Comparison of ENCODE assay signal across 8 cellular contexts in the genomic region with DNA sequence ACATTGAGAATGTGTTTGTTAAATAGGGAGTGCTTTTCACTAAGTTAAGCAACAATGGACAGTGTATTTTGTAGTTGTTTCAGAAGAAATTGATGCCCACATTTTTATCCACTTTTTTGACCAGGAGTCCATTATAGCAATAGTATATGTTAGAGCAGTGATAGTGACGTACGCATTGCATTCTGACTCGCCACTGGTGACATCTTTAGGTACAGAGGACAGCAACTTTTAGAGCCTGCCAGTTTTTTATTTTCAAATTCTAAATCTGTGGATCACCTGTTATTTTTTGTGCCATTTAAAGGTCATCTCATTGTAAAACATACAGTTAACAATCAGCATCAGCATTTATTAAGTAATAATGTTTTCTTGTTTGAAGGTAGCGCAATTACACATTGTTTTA. TPM values are rescaled to one million over a fixed set of nuclear protein-coding genes. Genes with fewer than 3 reads are reported as not detected.
A peak's percentile ranks its signal among the peaks of the same experiment; 100 is the strongest.
DNase-seq lines count a peak whose midpoint lies in the region; ATAC-seq and TF ChIP-seq lines count a peak whose summit lies in the region.

No MANE protein-coding gene starts in this region.

- WGBS in body of pancreas, 2 donors, result 79 to 93% methylated on average over 4 of the region's 4 CpGs

- H3K27ac ChIP-seq in AG04450 (ENCODE audit: low read depth, low read length) (no peak overlapping the region), muscle layer of duodenum (ENCODE audit: low read length) (peak overlapping the region; percentile 62), body of pancreas (no peak overlapping the region)

- no peak for TF ChIP-seq POLR2A in body of pancreas (IDR thresholded peaks at IDR 0.05)

- H3K4me3 ChIP-seq in AG04450 (ENCODE audit: low read depth, low read length) (peak overlapping the region; percentile 77), muscle layer of duodenum (ENCODE audit: low read depth in 1 of 2, low read length in 2 of 2) (peak overlapping the region; percentile 89 to 98), body of pancreas (no peak overlapping the region)

- intact Hi-C loops in body of pancreas (cut with DNase I), result no loop called here

- H3K4me1 Mint-ChIP-seq in HFFc6 (ENCODE audit: low read depth), result peaks cover 14% of the 10 kb centered on the region
- H3K4me1 Mint-ChIP-seq in brain, result peaks cover 60% of the 10 kb centered on the region

- TF ChIP-seq CTCF in AG04450 (IDR thresholded peaks at IDR 0.05; ENCODE audit: low read depth, low read length), result no peak
- no peak for TF ChIP-seq CTCF in HFFc6 (IDR thresholded peaks at IDR 0.05)
- TF ChIP-seq CTCF in brain (conservative IDR thresholded peaks at IDR 0.05), result no peak
- TF ChIP-seq CTCF in GM13976 (IDR thresholded peaks at IDR 0.05; ENCODE audit: borderline replicate concordance, control extremely low read depth, extremely low read depth, insufficient read depth, missing control alignments), result no peak
- no peak for TF ChIP-seq CTCF in body of pancreas (IDR thresholded peaks at IDR 0.05)

- no peaks in the 10 kb centered on the region for H3K27me3 ChIP-seq in AG04450 (ENCODE audit: control insufficient read depth, insufficient read depth, low read length)
- no peaks in the 10 kb centered on the region for H3K27me3 ChIP-seq in muscle layer of duodenum (ENCODE audit: low read depth, low read length)
- no peaks in the 10 kb centered on the region for H3K27me3 ChIP-seq in body of pancreas

- POLR2A ChIA-PET in AG04450 (lab: Yijun Ruan, JAX), result interaction anchor here (2.1 kb wide), 1 partner anchor 49 kb away, joined by 13 read pairs; a partner anchor contains a TSS

- in situ Hi-C loops in GM13976 (cut with MboI; ENCODE audit: low sequenced_read_pairs, unreplicated experiment), result no loop called here

- no peaks in the 10 kb centered on the region for H3K36me3 ChIP-seq in muscle layer of duodenum (ENCODE audit: control insufficient read depth in 1 of 2, insufficient read depth in 2 of 2, low read length in 2 of 2)
- no peaks in the 10 kb centered on the region for H3K36me3 ChIP-seq in body of pancreas (replicated peaks in 1 of 2; ENCODE audit: insufficient read depth in 1 of 2, low read depth in 2 of 2)

- DNase-seq in AG04450 (ENCODE audit: low read depth, low spot score) (no peak), HFFc6 (no peak), GM13976 (ENCODE audit: low spot score) (no peak), GM03348 (ENCODE audit: low spot score) (no peak), body of pancreas (no peak)
- DNase-seq in activated CD4-positive, CD25-positive, alpha-beta regulatory T cell (lab: John Stamatoyannopoulos, UW), result no peak

- H3K4me1 ChIP-seq in muscle layer of duodenum (ENCODE audit: control insufficient read depth in 1 of 2, insufficient read depth in 2 of 2, low read length in 2 of 2) (peaks cover 4 to 16% of the 10 kb centered on the region in 2 donors), body of pancreas (peaks cover 12% of the 10 kb centered on the region)

- H3K9me3 ChIP-seq in AG04450 (ENCODE audit: control insufficient read depth, insufficient read depth, low read length), result no peaks in the 10 kb centered on the region
- no peaks in the 10 kb centered on the region for H3K9me3 ChIP-seq in muscle layer of duodenum (ENCODE audit: control insufficient read depth in 1 of 2, low read length in 2 of 2)
- H3K9me3 ChIP-seq in body of pancreas, result no peaks in the 10 kb centered on the region

- H3K27ac Mint-ChIP-seq in HFFc6 (peak overlapping the region; percentile 85; the same call in 1 of the 2 replicates), brain (peak overlapping the region; percentile 86 to 97 (median 94))

- no peak for ATAC-seq in body of pancreas

- no peaks in the 10 kb centered on the region for H3K36me3 Mint-ChIP-seq in HFFc6 (ENCODE audit: low read depth)
- peaks cover 8% of the 10 kb centered on the region for H3K36me3 Mint-ChIP-seq in brain

- CTCF ChIA-PET in AG04450 (lab: Charles Lee), result interaction anchor here (1.3 kb wide), 1 partner anchor 159 kb away, joined by 4 read pairs; no protein-coding TSS in a partner anchor

- H3K9me3 Mint-ChIP-seq in HFFc6 (no peaks in the 10 kb centered on the region), brain (no peaks in the 10 kb centered on the region)

- peak overlapping the region; percentile 97 for H3K4me3 Mint-ChIP-seq in HFFc6
- H3K4me3 Mint-ChIP-seq in brain, result peak overlapping the region; percentile 95 to 99 (median 98)

- H3K27me3 Mint-ChIP-seq in HFFc6 (ENCODE audit: insufficient read depth), result peaks cover 5% of the 10 kb centered on the region
- H3K27me3 Mint-ChIP-seq in brain, result peaks cover 22% of the 10 kb centered on the region

RNA-seq across cellular contexts. Expression of a gene that starts 1.4 kb away (rescaled TPM):
- 24.3 and 36.1 TPM in 2 replicates for polyA plus RNA-seq in AG04450 (2011; rRNA removed)
- 6.6 and 11.9 TPM in 2 replicates for polyA minus RNA-seq in AG04450 (2011; rRNA and poly(A)+ RNA removed)
- total RNA-seq in HFFc6 (2021; fragmentation: NEBNext Ultra II Directional; extraction: Animal tissue kit (Norgen Biotek cat#: 25700)), result 10 to 100 TPM in 4 of 6 experiments, 1 to 10 TPM in 2; 8.1 to 11.3 (median 10.1) TPM
- 15.6 TPM for polyA plus RNA-seq in brain (ENCODE audit: insufficient read depth, low read depth, low replicate concordance)
- 1 to 10 TPM; 3.0 to 7.5 TPM for total RNA-seq in body of pancreas

RNA-seq across cellular contexts. Expression of a gene that starts 49.0 kb away (rescaled TPM):
- 14.1 and 17.0 TPM in 2 replicates for polyA plus RNA-seq in AG04450 (2011; rRNA removed)
- polyA minus RNA-seq in AG04450 (2011; rRNA and poly(A)+ RNA removed), result 8.4 and 9.1 TPM in 2 replicates
- total RNA-seq in HFFc6 (2021; fragmentation: NEBNext Ultra II Directional; extraction: Animal tissue kit (Norgen Biotek cat#: 25700)), result 10 to 100 TPM; 21.4 to 27.1 (median 26.0) TPM
- 27.0 TPM for polyA plus RNA-seq in brain (ENCODE audit: insufficient read depth, low read depth, low replicate concordance)
- 10 to 100 TPM in 1 of 2 donors, 1 to 10 TPM in 1; 2.6 to 10.1 TPM for total RNA-seq in body of pancreas

Comparison
In these comparisons a context has a peak if more than half of its experiments do, and no peak if none do; other contexts are left out.
1. H3K4me3 ChIP-seq: peak in AG04450 (single experiment) and muscle layer of duodenum (2 of 2); none in body of pancreas (0 of 2).